Comparison of ENCODE assay signal across 9 cellular contexts in genomic region chr7:142583424-142583823, GRCh38.
DNase-seq lines count a peak whose midpoint lies in the region; ATAC-seq and TF ChIP-seq lines count a peak whose summit lies in the region.
"Had no signal": no experiment of that assay in that cellular context is flagged by ENCODE, and none has a peak within 500 bp of the region (broad histone marks: within the 10 kb centered on the region; RNA-seq: fewer than 3 reads in every experiment).

No MANE protein-coding gene starts in this region.

- no peaks in the 10 kb centered on the region for H3K9me3 Mint-ChIP-seq in activated T-helper 1 cell treated with anti-CD3 and anti-CD28 coated beads, Interleukin-12 subunit alpha, Interleukin-12 subunit beta, Interleukin-2, Interleukin-4 antibody, amounts not matched to agents 30 ng/mL and 10 ng/mL and 1 ng/mL, durations not matched to agents 14 hours and 24 hours and 36 hours
- no peaks in the 10 kb centered on the region for H3K9me3 Mint-ChIP-seq in naive thymus-derived CD4-positive, alpha-beta T cell

- no peaks in the 10 kb centered on the region for H3K27me3 ChIP-seq in naive thymus-derived CD4-positive, alpha-beta T cell (ENCODE audit: control insufficient read depth in 2 of 2, insufficient read depth in 2 of 2, low read length in 2 of 2)
- no peaks in the 10 kb centered on the region for H3K27me3 ChIP-seq in heart left ventricle
- no peaks in the 10 kb centered on the region for H3K27me3 ChIP-seq in gastroesophageal sphincter
- H3K27me3 ChIP-seq: upper lobe of left lung had no signal

- H3K27me3 Mint-ChIP-seq in activated T-helper 1 cell treated with anti-CD3 and anti-CD28 coated beads, Interleukin-12 subunit alpha, Interleukin-12 subunit beta, Interleukin-2, Interleukin-4 antibody, amounts not matched to agents 30 ng/mL and 10 ng/mL and 1 ng/mL, durations not matched to agents 14 hours and 24 hours and 36 hours (ENCODE audit: insufficient read depth): no peaks in the 10 kb centered on the region
- H3K27me3 Mint-ChIP-seq in naive thymus-derived CD4-positive, alpha-beta T cell: no peaks in the 10 kb centered on the region

- 25 to 31% (median 26%) methylated on average over 2 of the region's 2 CpGs for WGBS in heart left ventricle, 4 donors
- WGBS in gastroesophageal sphincter (ENCODE audit: low coverage in 1 of 2), 2 donors: 32% methylated on average over 2 of the region's 2 CpGs; no CpG with 5 or more reads in 1 of the 2 donors

- DNase-seq in AG20443 (ENCODE audit: low spot score) (peak; percentile 79), heart left ventricle (no peak)
- peak; percentile 43 for DNase-seq in activated T-helper 1 cell treated with anti-CD3 and anti-CD28 coated beads, Interleukin-12 subunit alpha, Interleukin-12 subunit beta, Interleukin-2, Interleukin-4 antibody, amounts not matched to agents 30 ng/mL and 10 ng/mL and 1 ng/mL, durations not matched to agents 14 hours and 24 hours and 36 hours (ENCODE audit: low spot score)
- DNase-seq in naive thymus-derived CD4-positive, alpha-beta T cell: peak in 2 of 9 donors; percentile 30 to 37
- DNase-seq: upper lobe of left lung had no signal

- peak overlapping the region; percentile 80 for H3K27ac Mint-ChIP-seq in activated T-helper 1 cell treated with anti-CD3 and anti-CD28 coated beads, Interleukin-12 subunit alpha, Interleukin-12 subunit beta, Interleukin-2, Interleukin-4 antibody, amounts not matched to agents 30 ng/mL and 10 ng/mL and 1 ng/mL, durations not matched to agents 14 hours and 24 hours and 36 hours
- peak overlapping the region in 1 of 9 donors; percentile 76 for H3K27ac Mint-ChIP-seq in naive thymus-derived CD4-positive, alpha-beta T cell

- TF ChIP-seq POLR2A in heart left ventricle (IDR thresholded peaks at IDR 0.05) (no peak), gastroesophageal sphincter (IDR thresholded peaks at IDR 0.05) (no peak)

- peaks cover 0 to 14% of the 10 kb centered on the region in 2 donors for H3K4me1 ChIP-seq in naive thymus-derived CD4-positive, alpha-beta T cell (ENCODE audit: control insufficient read depth in 2 of 2, insufficient read depth in 2 of 2, low read length in 2 of 2)
- H3K4me1 ChIP-seq in heart left ventricle (peaks cover 0 to 7% (median 0%) of the 10 kb centered on the region in 12 donors), gastroesophageal sphincter (no peaks in the 10 kb centered on the region)
- H3K4me1 ChIP-seq: upper lobe of left lung had no signal

- POLR2A ChIA-PET in naive thymus-derived CD4-positive, alpha-beta T cell (lab: Charles Lee): no interaction called here

- ATAC-seq in GM19351 (IDR thresholded peaks at IDR 0.05; ENCODE audit: unreplicated experiment) (peak; percentile 67), HG03354 (IDR thresholded peaks at IDR 0.05; ENCODE audit: poor library complexity, severe bottlenecking, unreplicated experiment) (peak; percentile 64), GM21381 (IDR thresholded peaks at IDR 0.05; ENCODE audit: unreplicated experiment) (no peak), heart left ventricle (no peak), gastroesophageal sphincter (no peak)
- peak; percentile 53 for ATAC-seq in naive thymus-derived CD4-positive, alpha-beta T cell

- no peaks in the 10 kb centered on the region for H3K36me3 Mint-ChIP-seq in activated T-helper 1 cell treated with anti-CD3 and anti-CD28 coated beads, Interleukin-12 subunit alpha, Interleukin-12 subunit beta, Interleukin-2, Interleukin-4 antibody, amounts not matched to agents 30 ng/mL and 10 ng/mL and 1 ng/mL, durations not matched to agents 14 hours and 24 hours and 36 hours (ENCODE audit: low read depth)
- no peaks in the 10 kb centered on the region for H3K36me3 Mint-ChIP-seq in naive thymus-derived CD4-positive, alpha-beta T cell

- intact Hi-C loops in activated T-helper 1 cell treated with anti-CD3 and anti-CD28 coated beads, Interleukin-12 subunit alpha, Interleukin-12 subunit beta, Interleukin-2, Interleukin-4 antibody, amounts not matched to agents 30 ng/mL and 10 ng/mL and 1 ng/mL, durations not matched to agents 14 hours and 24 hours and 36 hours (cut with micrococcal nuclease): loop anchor here (1.0 kb wide), 2 partner anchors 48 to 226 kb away; no protein-coding TSS in a partner anchor
- intact Hi-C loops in naive thymus-derived CD4-positive, alpha-beta T cell (cut with micrococcal nuclease): loop anchor here in 1 of 2 donors (1.0 to 10.0 kb wide), 3 partner anchors 48 to 226 kb away; no protein-coding TSS in a partner anchor
- intact Hi-C loops in heart left ventricle (cut with DNase I): no loop called here

- CTCF ChIA-PET in naive thymus-derived CD4-positive, alpha-beta T cell (lab: Charles Lee): no interaction called here

- H3K27ac ChIP-seq in naive thymus-derived CD4-positive, alpha-beta T cell (ENCODE audit: low read depth, low read length): no peak overlapping the region
- H3K27ac ChIP-seq in heart left ventricle: no peak overlapping the region
- no peak overlapping the region for H3K27ac ChIP-seq in gastroesophageal sphincter
- H3K27ac ChIP-seq: upper lobe of left lung had no signal

- H3K4me3 Mint-ChIP-seq in activated T-helper 1 cell treated with anti-CD3 and anti-CD28 coated beads, Interleukin-12 subunit alpha, Interleukin-12 subunit beta, Interleukin-2, Interleukin-4 antibody, amounts not matched to agents 30 ng/mL and 10 ng/mL and 1 ng/mL, durations not matched to agents 14 hours and 24 hours and 36 hours: no peak overlapping the region
- no peak overlapping the region for H3K4me3 Mint-ChIP-seq in naive thymus-derived CD4-positive, alpha-beta T cell

- TF ChIP-seq CTCF in heart left ventricle (IDR thresholded peaks at IDR 0.05): no peak
- TF ChIP-seq CTCF in gastroesophageal sphincter (IDR thresholded peaks at IDR 0.05): no peak

- no peak for TF ChIP-seq EP300 in gastroesophageal sphincter (IDR thresholded peaks at IDR 0.05)

- no peaks in the 10 kb centered on the region for H3K36me3 ChIP-seq in naive thymus-derived CD4-positive, alpha-beta T cell (ENCODE audit: control insufficient read depth in 2 of 3, insufficient read depth in 3 of 3, low read length in 3 of 3)
- no peaks in the 10 kb centered on the region for H3K36me3 ChIP-seq in heart left ventricle
- no peaks in the 10 kb centered on the region for H3K36me3 ChIP-seq in gastroesophageal sphincter
- H3K36me3 ChIP-seq: upper lobe of left lung had no signal

- H3K9me3 ChIP-seq in naive thymus-derived CD4-positive, alpha-beta T cell (ENCODE audit: control insufficient read depth in 2 of 3, low read length in 3 of 3): no peaks in the 10 kb centered on the region
- H3K9me3 ChIP-seq in heart left ventricle: no peaks in the 10 kb centered on the region
- H3K9me3 ChIP-seq in gastroesophageal sphincter: no peaks in the 10 kb centered on the region
- H3K9me3 ChIP-seq: upper lobe of left lung had no signal

- H3K4me1 Mint-ChIP-seq in activated T-helper 1 cell treated with anti-CD3 and anti-CD28 coated beads, Interleukin-12 subunit alpha, Interleukin-12 subunit beta, Interleukin-2, Interleukin-4 antibody, amounts not matched to agents 30 ng/mL and 10 ng/mL and 1 ng/mL, durations not matched to agents 14 hours and 24 hours and 36 hours (ENCODE audit: low read depth): peaks cover 38% of the 10 kb centered on the region
- peaks cover 5 to 44% (median 28%) of the 10 kb centered on the region in 7 donors for H3K4me1 Mint-ChIP-seq in naive thymus-derived CD4-positive, alpha-beta T cell

- no peak overlapping the region for H3K4me3 ChIP-seq in naive thymus-derived CD4-positive, alpha-beta T cell (ENCODE audit: low read length)
- H3K4me3 ChIP-seq in heart left ventricle (no peak overlapping the region), gastroesophageal sphincter (no peak overlapping the region)
- H3K4me3 ChIP-seq: upper lobe of left lung had no signal

Comparison
In these comparisons a context has a peak if more than half of its experiments do, and no peak if none do; other contexts are left out.
1. DNase-seq: peak in AG20443 (single experiment) and activated T-helper 1 cell treated with anti-CD3 and anti-CD28 coated beads, Interleukin-12 subunit alpha, Interleukin-12 subunit beta, Interleukin-2, Interleukin-4 antibody, amounts not matched to agents 30 ng/mL and 10 ng/mL and 1 ng/mL, durations not matched to agents 14 hours and 24 hours and 36 hours (single experiment); none in heart left ventricle (0 of 5).
2. ATAC-seq: peak in GM19351 (single experiment), HG03354 (single experiment) and naive thymus-derived CD4-positive, alpha-beta T cell (single experiment); none in GM21381 (single experiment), heart left ventricle (0 of 4) and gastroesophageal sphincter (single experiment).